ENCODE assay signal across 12 cellular contexts in genomic region chr1:112881742-112882127, GRCh38.
A peak's percentile ranks its signal among the peaks of the same experiment; 100 is the strongest.
DNase-seq lines count a peak whose midpoint lies in the region; ATAC-seq, FAIRE-seq and TF ChIP-seq lines count a peak whose summit lies in the region.
"Had no signal": no experiment of that assay in that cellular context is flagged by ENCODE, and none has a peak within 500 bp of the region (broad histone marks: within the 10 kb centered on the region; RNA-seq: fewer than 3 reads in every experiment).

No MANE protein-coding gene starts in this region.

- no peaks in the 10 kb centered on the region for H3K27me3 Mint-ChIP-seq in Caco-2 (ENCODE audit: insufficient read depth, unreplicated experiment)
- peaks cover 21% of the 10 kb centered on the region for H3K27me3 Mint-ChIP-seq in activated CD4-positive, alpha-beta T cell treated with anti-CD3 and anti-CD28 coated beads, Interleukin-2, amount 10 ng/mL, durations not matched to agents 24 days and 14 days

- H3K4me1 ChIP-seq in Caco-2 (peaks cover 6% of the 10 kb centered on the region; the same call in 1 of the 2 replicates), K562 (replicated peaks in 1 of 2; ENCODE audit: control insufficient read depth in 2 of 2, insufficient read depth in 2 of 2, low read length in 2 of 2) (peaks cover 28 to 31% of the 10 kb centered on the region in 2 experiments), right cardiac atrium (ENCODE audit: control insufficient read depth, insufficient read depth, low read length) (no peaks in the 10 kb centered on the region), rectal smooth muscle tissue (ENCODE audit: control insufficient read depth, insufficient read depth, low read length) (no peaks in the 10 kb centered on the region)
- H3K4me1 ChIP-seq: tibial artery had no signal

- H3K4me3 ChIP-seq in Caco-2 (ENCODE audit: low read depth, low read length) (no peak overlapping the region), K562 (no peak overlapping the region), right cardiac atrium (ENCODE audit: low read length) (no peak overlapping the region), rectal smooth muscle tissue (ENCODE audit: low read length) (no peak overlapping the region)
- H3K4me3 ChIP-seq: tibial artery had no signal

- H3K27me3 ChIP-seq in Caco-2 (replicated peaks; ENCODE audit: control insufficient read depth, insufficient read depth, low read length): no peaks in the 10 kb centered on the region
- H3K27me3 ChIP-seq in K562 (ENCODE audit: control insufficient read depth in 2 of 2, insufficient read depth in 2 of 2, low read length in 2 of 2): peaks cover 0 to 4% of the 10 kb centered on the region in 2 experiments; a peak in 1 of 5 replicates
- no peaks in the 10 kb centered on the region for H3K27me3 ChIP-seq in right cardiac atrium (ENCODE audit: control insufficient read depth, insufficient read depth)
- no peaks in the 10 kb centered on the region for H3K27me3 ChIP-seq in rectal smooth muscle tissue (ENCODE audit: control insufficient read depth, insufficient read depth, low read length)
- H3K27me3 ChIP-seq: brain microvascular endothelial cell, tibial artery had no signal

- H2AFZ ChIP-seq in K562 (ENCODE audit: low read depth, low read length): peak overlapping the region; percentile 88

- POLR2A ChIA-PET in Caco-2 (lab: Charles Lee) (no interaction called here), K562 (lab: Yijun Ruan, JAX) (interaction anchor here (0.6 to 4.3 kb wide), 7 partner anchors 10 to 160 kb away, joined by 3 to 20 read pairs (median 5); partner anchors contain the start of gene SLC16A1)

- intact Hi-C loops in Caco-2 (cut with micrococcal nuclease; ENCODE audit: unreplicated experiment): loop anchor here (1.0 to 2.0 kb wide), 3 partner anchors 73 to 191 kb away; partner anchors contain the start of gene LRIG2
- intact Hi-C loops in K562 (cut with micrococcal nuclease): loop anchor here (1.0 to 5.0 kb wide), 4 partner anchors 56 to 165 kb away; no protein-coding TSS in a partner anchor
- intact Hi-C loops in right cardiac atrium (cut with DNase I): loop anchor here in 3 of 4 donors (1.0 to 5.0 kb wide), 3 partner anchors 73 to 161 kb away; no protein-coding TSS in a partner anchor
- intact Hi-C loops in activated CD4-positive, alpha-beta T cell treated with anti-CD3 and anti-CD28 coated beads, Interleukin-2, amount 10 ng/mL, durations not matched to agents 24 days and 14 days (cut with micrococcal nuclease): loop anchor here (2.0 kb wide), 3 partner anchors 75 to 191 kb away; partner anchors contain the start of genes LRIG2 and SLC16A1

- H3K27ac Mint-ChIP-seq in Caco-2 (ENCODE audit: unreplicated experiment): peak overlapping the region; percentile 77
- H3K27ac Mint-ChIP-seq in activated CD4-positive, alpha-beta T cell treated with anti-CD3 and anti-CD28 coated beads, Interleukin-2, amount 10 ng/mL, durations not matched to agents 24 days and 14 days: no peak overlapping the region

- no peaks in the 10 kb centered on the region for H3K9me3 Mint-ChIP-seq in Caco-2 (ENCODE audit: unreplicated experiment)
- H3K9me3 Mint-ChIP-seq in activated CD4-positive, alpha-beta T cell treated with anti-CD3 and anti-CD28 coated beads, Interleukin-2, amount 10 ng/mL, durations not matched to agents 24 days and 14 days: no peaks in the 10 kb centered on the region
- H3K9me3 Mint-ChIP-seq: activated T-cell treated with anti-CD3 and anti-CD28 coated beads, Interleukin-2, amount 50 U/mL, for 4 hours had no signal

- TF ChIP-seq EP300 in K562 (IDR thresholded peaks at IDR 0.05; ENCODE audit: low read length): no peak

- no peaks in the 10 kb centered on the region for H3K36me3 ChIP-seq in Caco-2 (ENCODE audit: control insufficient read depth, insufficient read depth, low read length)
- no peaks in the 10 kb centered on the region for H3K36me3 ChIP-seq in K562 (ENCODE audit: control insufficient read depth, insufficient read depth, low read length)
- no peaks in the 10 kb centered on the region for H3K36me3 ChIP-seq in rectal smooth muscle tissue (ENCODE audit: control insufficient read depth, insufficient read depth, low read length)
- H3K36me3 ChIP-seq: brain microvascular endothelial cell, tibial artery had no signal

- no peaks in the 10 kb centered on the region for H3K9me1 ChIP-seq in K562 (ENCODE audit: control insufficient read depth, insufficient read depth, low read length)

- no peaks in the 10 kb centered on the region for H3K79me2 ChIP-seq in K562 (ENCODE audit: control insufficient read depth, insufficient read depth, low read length)

- TF ChIP-seq CTCF in Caco-2 (IDR thresholded peaks at IDR 0.05; ENCODE audit: insufficient read depth in 1 of 2, low read depth in 1 of 2, low read length in 1 of 2, severe bottlenecking in 1 of 2, unreplicated experiment in 1 of 2): no peak
- TF ChIP-seq CTCF in K562 (IDR thresholded peaks at IDR 0.05 in 2 of 3, conservative IDR thresholded peaks at IDR 0.05 in 1 of 3; ENCODE audit: insufficient read depth in 2 of 3, low read depth in 1 of 3, low read length in 3 of 3): no peak

- peak; percentile 32 for FAIRE-seq in K562 (lab: Jason Lieb, UNC)

- BruUV-seq in Caco-2 (replicated peaks; lab: Mats Ljungman, UMichigan) (no TSS peak), K562 (replicated peaks; lab: Mats Ljungman, UMichigan) (no TSS peak)

- WGBS in K562 (ENCODE audit: insufficient coverage, low coverage, missing lambda C conversion rate): 74% methylated on average over 8 of the region's 8 CpGs
- 72% methylated on average over 8 of the region's 8 CpGs for WGBS in right cardiac atrium

- H3K36me3 Mint-ChIP-seq in Caco-2 (ENCODE audit: insufficient read depth, unreplicated experiment): no peaks in the 10 kb centered on the region
- no peaks in the 10 kb centered on the region for H3K36me3 Mint-ChIP-seq in activated CD4-positive, alpha-beta T cell treated with anti-CD3 and anti-CD28 coated beads, Interleukin-2, amount 10 ng/mL, durations not matched to agents 24 days and 14 days (ENCODE audit: low read depth)

- H3K4me3 Mint-ChIP-seq in Caco-2 (ENCODE audit: unreplicated experiment): no peak overlapping the region
- no peak overlapping the region for H3K4me3 Mint-ChIP-seq in activated CD4-positive, alpha-beta T cell treated with anti-CD3 and anti-CD28 coated beads, Interleukin-2, amount 10 ng/mL, durations not matched to agents 24 days and 14 days
- H3K4me3 Mint-ChIP-seq: activated T-cell treated with anti-CD3 and anti-CD28 coated beads, Interleukin-2, amount 50 U/mL, for 4 hours had no signal

- peak; percentile 3 for ATAC-seq in K562
- peak; percentile 20 to 38 for ATAC-seq in right cardiac atrium
- no peak for ATAC-seq in HG02642 (IDR thresholded peaks at IDR 0.05; ENCODE audit: poor library complexity, unreplicated experiment)

- H4K20me1 ChIP-seq in K562 (replicated peaks; ENCODE audit: control insufficient read depth, insufficient read depth, low read length): no peaks in the 10 kb centered on the region

- DNase-seq in Caco-2: no peak
- peak in 2 of 4 experiments; percentile 38 to 39 for DNase-seq in K562 (ENCODE audit: extremely low read depth in 1 of 4, low spot score in 3 of 4)
- no peak for DNase-seq in right cardiac atrium
- DNase-seq in activated CD4-positive, alpha-beta T cell treated with anti-CD3 and anti-CD28 coated beads, Interleukin-2, amount 10 ng/mL, durations not matched to agents 24 days and 14 days: no peak
- DNase-seq in GM19238 (ENCODE audit: insufficient read length, low spot score): no peak
- DNase-seq in SW480 (ENCODE audit: low spot score): no peak
- DNase-seq: activated T-cell treated with anti-CD3 and anti-CD28 coated beads, Interleukin-2, amount 50 U/mL, for 4 hours; brain microvascular endothelial cell; SHP77 treated with DMSO at 0.1 percent for 48 hours; tibial artery had no signal

- H3K9ac ChIP-seq in K562 (ENCODE audit: insufficient read depth in 1 of 2, low read depth in 2 of 2, low read length in 2 of 2): peak overlapping the region in 1 of 2 experiments; percentile 65; a peak in 2 of 4 replicates
- no peak overlapping the region for H3K9ac ChIP-seq in rectal smooth muscle tissue (ENCODE audit: low read length)

- no peaks in the 10 kb centered on the region for H3K9me3 ChIP-seq in Caco-2
- no peaks in the 10 kb centered on the region for H3K9me3 ChIP-seq in K562 (replicated peaks; ENCODE audit: control insufficient read depth, insufficient read depth, low read depth, low read length)
- no peaks in the 10 kb centered on the region for H3K9me3 ChIP-seq in right cardiac atrium (ENCODE audit: control insufficient read depth, low read length)
- H3K9me3 ChIP-seq: tibial artery had no signal

- TF ChIP-seq RAD21 in K562 (CRISPR knock-in tag; conservative IDR thresholded peaks at IDR 0.05 in 1 of 2, IDR thresholded peaks at IDR 0.05 in 1 of 2): no peak

- H3K4me2 ChIP-seq in K562 (ENCODE audit: insufficient read depth, low read length): no peak overlapping the region

- H3K27ac ChIP-seq in K562 (ENCODE audit: extremely low read depth, low read depth, low read length) (no peak overlapping the region), right cardiac atrium (ENCODE audit: low read length) (peak overlapping the region; percentile 42), rectal smooth muscle tissue (ENCODE audit: low read depth, low read length) (peak overlapping the region; percentile 17)
- H3K27ac ChIP-seq: brain microvascular endothelial cell, tibial artery had no signal

- CTCF ChIA-PET in Caco-2 (lab: Charles Lee) (interaction anchor here (5.0 kb wide), 1 partner anchor 161 kb away, joined by 23 read pairs; no protein-coding TSS in a partner anchor), K562 (lab: Yijun Ruan, JAX; ENCODE audit: low intra/inter-chr PET ratio) (interaction anchor here (0.6 to 7.4 kb wide), 5 partner anchors 73 to 340 kb away, joined by 3 to 70 read pairs (median 3); partner anchors contain the start of gene SLC16A1)

- in situ Hi-C loops in K562 (cut with MboI): loop anchor here (5.0 kb wide), 1 partner anchor 161 kb away; no protein-coding TSS in a partner anchor

- peaks cover 11% of the 10 kb centered on the region for H3K4me1 Mint-ChIP-seq in Caco-2 (ENCODE audit: low read depth, unreplicated experiment)
- peaks cover 3% of the 10 kb centered on the region for H3K4me1 Mint-ChIP-seq in activated CD4-positive, alpha-beta T cell treated with anti-CD3 and anti-CD28 coated beads, Interleukin-2, amount 10 ng/mL, durations not matched to agents 24 days and 14 days

- no peak for TF ChIP-seq POLR2A in K562 (conservative IDR thresholded peaks at IDR 0.05)

TF ChIP-seq in K562, 482 proteins besides CTCF, POLR2A, EP300 and RAD21 (continues in another document):
- peak; percentile 5 for TF ChIP-seq HNRNPLL (IDR thresholded peaks at IDR 0.05; ENCODE audit: low read depth, low read length, poor library complexity, severe bottlenecking)
- no peak for TF ChIP-seq RHOXF2B (CRISPR knock-in tag; conservative IDR thresholded peaks at IDR 0.05)
- TF ChIP-seq ZNF77 (CRISPR knock-in tag; IDR thresholded peaks at IDR 0.05): no peak
- TF ChIP-seq SMAD2 (IDR thresholded peaks at IDR 0.05; ENCODE audit: low read depth, low read length): no peak
- TF ChIP-seq ZNF239 (CRISPR knock-in tag; IDR thresholded peaks at IDR 0.05): no peak
- no peak for TF ChIP-seq SMARCB1 (IDR thresholded peaks at IDR 0.05; ENCODE audit: insufficient read length, low read depth)
- no peak for TF ChIP-seq SUPT5H (IDR thresholded peaks at IDR 0.05)
- TF ChIP-seq ADNP (tag; IDR thresholded peaks at IDR 0.05): no peak
- peak; percentile 68 for TF ChIP-seq EGR1 (conservative IDR thresholded peaks at IDR 0.05)
- TF ChIP-seq STAT5B (CRISPR knock-in tag; IDR thresholded peaks at IDR 0.05): no peak
